8 cellular contexts compared by ENCODE assay signal in genomic region chr3:52670621-52671521, GRCh38. TPM values are rescaled to one million over a fixed set of nuclear protein-coding genes. Genes with fewer than 3 reads are reported as not detected.
A peak's percentile ranks its signal among the peaks of the same experiment; 100 is the strongest.
DNase-seq lines count a peak whose midpoint lies in the region; ATAC-seq and TF ChIP-seq lines count a peak whose summit lies in the region.

No MANE protein-coding gene starts in this region.

- H3K4me1 Mint-ChIP-seq in type B pancreatic cell (ENCODE audit: unreplicated experiment) (no peaks in the 10 kb centered on the region), endodermal cell (peaks cover under 1% of the 10 kb centered on the region)

- no peak for TF ChIP-seq CTCF in astrocyte of the cerebellum (IDR thresholded peaks at IDR 0.05; ENCODE audit: low read depth, low read length, missing control alignments)
- no peak for TF ChIP-seq CTCF in lower lobe of right lung (IDR thresholded peaks at IDR 0.05)
- no peak for TF ChIP-seq CTCF in type B pancreatic cell (conservative IDR thresholded peaks at IDR 0.05)
- no peak for TF ChIP-seq CTCF in endodermal cell (conservative IDR thresholded peaks at IDR 0.05)

- H3K4me1 ChIP-seq in lower lobe of right lung (peaks cover 24% of the 10 kb centered on the region), endodermal cell (ENCODE audit: control insufficient read depth, insufficient read depth, low read length) (no peaks in the 10 kb centered on the region)

- peak overlapping the region; percentile 9 for H3K4me3 ChIP-seq in astrocyte of the cerebellum (ENCODE audit: low read depth, low read length)
- H3K4me3 ChIP-seq in lower lobe of right lung: no peak overlapping the region
- H3K4me3 ChIP-seq in endodermal cell (ENCODE audit: low read length): no peak overlapping the region

- ATAC-seq in GM18498 (IDR thresholded peaks at IDR 0.05; ENCODE audit: unreplicated experiment): peak; percentile 91
- peak; percentile 82 for ATAC-seq in HG02571 (IDR thresholded peaks at IDR 0.05; ENCODE audit: unreplicated experiment)
- ATAC-seq in lower lobe of right lung: peak; percentile 88 to 93

- WGBS in endodermal cell (ENCODE audit: insufficient coverage in 1 of 2, insufficient read length in 1 of 2), 2 experiments: 89 to 93% methylated on average over 5 to 9 of the region's 9 CpGs

- H3K9me3 ChIP-seq in lower lobe of right lung: no peaks in the 10 kb centered on the region
- no peaks in the 10 kb centered on the region for H3K9me3 ChIP-seq in endodermal cell (ENCODE audit: control insufficient read depth, low read length)

- H3K36me3 ChIP-seq in lower lobe of right lung (peaks cover 86% of the 10 kb centered on the region), endodermal cell (ENCODE audit: control insufficient read depth, insufficient read depth, low read length) (peaks cover 65% of the 10 kb centered on the region)

- H3K27ac ChIP-seq in lower lobe of right lung (peak overlapping the region; percentile 29), endodermal cell (ENCODE audit: low read depth, low read length) (no peak overlapping the region)

- H3K4me3 Mint-ChIP-seq in type B pancreatic cell: no peak overlapping the region
- H3K4me3 Mint-ChIP-seq in endodermal cell: no peak overlapping the region

- peak overlapping the region; percentile 65 for H3K27ac Mint-ChIP-seq in type B pancreatic cell
- no peak overlapping the region for H3K27ac Mint-ChIP-seq in endodermal cell

- intact Hi-C loops in lower lobe of right lung (cut with DNase I): no loop called here

- H3K27me3 ChIP-seq in lower lobe of right lung (ENCODE audit: low read depth): no peaks in the 10 kb centered on the region
- no peaks in the 10 kb centered on the region for H3K27me3 ChIP-seq in endodermal cell (ENCODE audit: control insufficient read depth, insufficient read depth, low read length, poor library complexity, severe bottlenecking)

- in situ Hi-C loops in astrocyte of the cerebellum (cut with HindIII; ENCODE audit: low sequenced_read_pairs): no loop called here

- no peak overlapping the region for H3K9ac ChIP-seq in endodermal cell (ENCODE audit: extremely low read depth, low read length, poor library complexity, severe bottlenecking)

- H3K36me3 Mint-ChIP-seq in type B pancreatic cell: peaks cover 25% of the 10 kb centered on the region
- H3K36me3 Mint-ChIP-seq in endodermal cell (ENCODE audit: low read depth): peaks cover 45% of the 10 kb centered on the region

- H3K27me3 Mint-ChIP-seq in type B pancreatic cell (no peaks in the 10 kb centered on the region), endodermal cell (ENCODE audit: insufficient read depth) (no peaks in the 10 kb centered on the region)

- DNase-seq in NOMO-1 (lab: John Stamatoyannopoulos, UW; ENCODE audit: unreplicated experiment in 2 of 2): peak; percentile 68 to 97
- DNase-seq in astrocyte of the cerebellum (ENCODE audit: low read depth): peak; percentile 99
- DNase-seq in lower lobe of right lung: no peak
- no peak for DNase-seq in type B pancreatic cell (ENCODE audit: extremely low spot score, unreplicated experiment)
- DNase-seq in endodermal cell: no peak
- no peak for DNase-seq in cerebellar cortex (ENCODE audit: low spot score)

- no peaks in the 10 kb centered on the region for H3K9me3 Mint-ChIP-seq in type B pancreatic cell
- no peaks in the 10 kb centered on the region for H3K9me3 Mint-ChIP-seq in endodermal cell

RNA-seq across cellular contexts. Expression of gene PBRM1, which starts 14.8 kb away (rescaled TPM):
- total RNA-seq in lower lobe of right lung (88.3 TPM), type B pancreatic cell (ENCODE audit: low replicate concordance) (78.3 and 88.6 TPM in 2 replicates), endodermal cell (10 to 100 TPM; 73.4 to 78.5 TPM)
- polyA plus RNA-seq in endodermal cell (2013, experiment 1 of 2): 72.1 TPM
- 69.4 TPM for polyA plus RNA-seq in endodermal cell (2013, experiment 2 of 2)

RNA-seq across cellular contexts. Expression of gene GNL3, which starts 15.0 kb away (rescaled TPM):
- total RNA-seq in lower lobe of right lung (35.2 TPM), type B pancreatic cell (ENCODE audit: low replicate concordance) (114 and 118 TPM in 2 replicates), endodermal cell (100 to 1,000 TPM; 101 to 107 TPM)
- 119 TPM for polyA plus RNA-seq in endodermal cell (2013, experiment 1 of 2)
- 105 TPM for polyA plus RNA-seq in endodermal cell (2013, experiment 2 of 2)

RNA-seq across cellular contexts. Expression of gene GLT8D1, which starts 34.7 kb away (rescaled TPM):
- total RNA-seq in lower lobe of right lung (37.1 TPM), type B pancreatic cell (ENCODE audit: low replicate concordance) (66.1 and 72.7 TPM in 2 replicates), endodermal cell (10 to 100 TPM; 54.4 to 72.2 TPM)
- 85.9 TPM for polyA plus RNA-seq in endodermal cell (2013, experiment 1 of 2)
- 84.4 TPM for polyA plus RNA-seq in endodermal cell (2013, experiment 2 of 2)

RNA-seq across cellular contexts. Expression of gene SPCS1, which starts 35.0 kb away (rescaled TPM):
- 74.6 TPM for total RNA-seq in lower lobe of right lung
- total RNA-seq in type B pancreatic cell (ENCODE audit: low replicate concordance): 102 and 119 TPM in 2 replicates
- total RNA-seq in endodermal cell: 100 to 1,000 TPM; 101 to 113 TPM
- polyA plus RNA-seq in endodermal cell (2013, experiment 1 of 2): 159 TPM
- 141 TPM for polyA plus RNA-seq in endodermal cell (2013, experiment 2 of 2)

Comparison
In these comparisons a context has a peak if more than half of its experiments do, and no peak if none do; other contexts are left out.
1. DNase-seq: peak in NOMO-1 (2 of 2) and astrocyte of the cerebellum (single experiment); none in lower lobe of right lung (single experiment), type B pancreatic cell (single experiment), endodermal cell (single experiment) and cerebellar cortex (single experiment).
2. Peak in every context shown above with its lines, with median percentiles within 50 percentile points of each other: ATAC-seq.